8 cellular contexts compared by ENCODE assay signal in genomic region chr19:2945575-2946184, GRCh38. TPM values are rescaled to one million over a fixed set of nuclear protein-coding genes. Genes with fewer than 3 reads are reported as not detected.
DNase-seq lines count a peak whose midpoint lies in the region; ATAC-seq and TF ChIP-seq lines count a peak whose summit lies in the region.

No MANE protein-coding gene starts in this region.

- peak overlapping the region; percentile 78 for H3K27ac ChIP-seq in CD4-positive, alpha-beta T cell (ENCODE audit: low read depth, low read length)
- peak overlapping the region; percentile 87 to 95 (median 92) for H3K27ac ChIP-seq in Peyer's patch
- H3K27ac ChIP-seq in esophagus (ENCODE audit: low read depth in 2 of 2, low read length in 1 of 2) = peak overlapping the region; percentile 97 to 99
- peak overlapping the region; percentile 85 to 88 for H3K27ac ChIP-seq in ovary

- H3K36me3 Mint-ChIP-seq in CD4-positive, alpha-beta T cell (ENCODE audit: low read depth) = peaks cover 19% of the 10 kb centered on the region

- peaks cover 0 to 17% (median 7%) of the 10 kb centered on the region in 4 donors for H3K4me1 ChIP-seq in Peyer's patch
- H3K4me1 ChIP-seq in esophagus (ENCODE audit: control insufficient read depth in 2 of 2, insufficient read depth in 2 of 2, low read length in 1 of 2) = peaks cover 0 to 2% of the 10 kb centered on the region in 2 donors
- peaks cover 9% of the 10 kb centered on the region for H3K4me1 ChIP-seq in ovary (ENCODE audit: insufficient read depth)

- H3K27me3 ChIP-seq in CD4-positive, alpha-beta T cell (ENCODE audit: control insufficient read depth, insufficient read depth, low read length) = no peaks in the 10 kb centered on the region
- H3K27me3 ChIP-seq in Peyer's patch = no peaks in the 10 kb centered on the region
- no peaks in the 10 kb centered on the region for H3K27me3 ChIP-seq in esophagus (ENCODE audit: control insufficient read depth in 1 of 2, insufficient read depth in 2 of 2, low read length in 2 of 2)
- H3K27me3 ChIP-seq in ovary = no peaks in the 10 kb centered on the region

- H3K4me1 Mint-ChIP-seq in CD4-positive, alpha-beta T cell (ENCODE audit: low read depth) = peaks cover 34% of the 10 kb centered on the region

- TF ChIP-seq CTCF in CD4-positive, alpha-beta T cell (IDR thresholded peaks at IDR 0.05) = no peak
- TF ChIP-seq CTCF in Peyer's patch (IDR thresholded peaks at IDR 0.05) (no peak), ovary (IDR thresholded peaks at IDR 0.05) (no peak)

- CTCF ChIA-PET in CD4-positive, alpha-beta T cell (lab: Charles Lee) = interaction anchor here (0.7 kb wide), 1 partner anchor 127 kb away, joined by 3 read pairs; no protein-coding TSS in a partner anchor

- intact Hi-C loops in CD4-positive, alpha-beta T cell (cut with DNase I, micrococcal nuclease) = loop anchor here in 1 of 2 experiments (5.0 kb wide), 1 partner anchor 203 kb away; the partner anchor contains the start of gene SLC39A3
- intact Hi-C loops in ovary (cut with DNase I) = no loop called here

- ATAC-seq in CD4-positive, alpha-beta T cell (ENCODE audit: poor library complexity) = no peak

- peak overlapping the region; percentile 99 for H3K27ac Mint-ChIP-seq in CD4-positive, alpha-beta T cell

- no peaks in the 10 kb centered on the region for H3K36me3 ChIP-seq in Peyer's patch
- H3K36me3 ChIP-seq in esophagus (ENCODE audit: control insufficient read depth in 2 of 2, insufficient read depth in 2 of 2, low read length in 1 of 2) = no peaks in the 10 kb centered on the region
- H3K36me3 ChIP-seq in ovary = no peaks in the 10 kb centered on the region

- H3K4me3 Mint-ChIP-seq in CD4-positive, alpha-beta T cell = peak overlapping the region; percentile 98

- TF ChIP-seq POLR2A in Peyer's patch (IDR thresholded peaks at IDR 0.05) (no peak), ovary (IDR thresholded peaks at IDR 0.05) (no peak), erythroblast (IDR thresholded peaks at IDR 0.05; ENCODE audit: low read length) (no peak)

- no peak for TF ChIP-seq EP300 in ovary (IDR thresholded peaks at IDR 0.05)

- WGBS in esophagus, 2 donors = 41 to 50% methylated on average over 17 of the region's 17 CpGs
- 26 to 30% (median 27%) methylated on average over 17 of the region's 17 CpGs for WGBS in ovary, 3 donors

- no peaks in the 10 kb centered on the region for H3K9me3 ChIP-seq in CD4-positive, alpha-beta T cell (ENCODE audit: control insufficient read depth, low read length)
- H3K9me3 ChIP-seq in Peyer's patch (no peaks in the 10 kb centered on the region), esophagus (ENCODE audit: control insufficient read depth in 2 of 2, insufficient read depth in 1 of 2, low read depth in 1 of 2, low read length in 1 of 2) (no peaks in the 10 kb centered on the region), ovary (no peaks in the 10 kb centered on the region)

- DNase-seq in CD4-positive, alpha-beta T cell = no peak
- DNase-seq in Peyer's patch (no peak), ovary (no peak), NCI-H2029 (lab: John Stamatoyannopoulos, UW) (no peak), erythroblast (lab: John Stamatoyannopoulos, UW) (no peak), NOMO-1 (lab: John Stamatoyannopoulos, UW; ENCODE audit: unreplicated experiment in 2 of 2) (no peak)
- DNase-seq in activated CD8-positive, alpha-beta memory T cell treated with anti-CD3 and anti-CD28 coated beads for 24 hours = no peak

- H3K27me3 Mint-ChIP-seq in CD4-positive, alpha-beta T cell = no peaks in the 10 kb centered on the region

- no peaks in the 10 kb centered on the region for H3K9me3 Mint-ChIP-seq in CD4-positive, alpha-beta T cell

- POLR2A ChIA-PET in CD4-positive, alpha-beta T cell (lab: Charles Lee) = no interaction called here

- H3K4me3 ChIP-seq in Peyer's patch = peak overlapping the region; percentile 72 to 98 (median 87)
- peak overlapping the region; percentile 66 to 91 for H3K4me3 ChIP-seq in esophagus (ENCODE audit: low read depth in 1 of 2, low read length in 2 of 2)
- peak overlapping the region; percentile 57 for H3K4me3 ChIP-seq in ovary

RNA-seq across cellular contexts. Expression of gene ZNF77, which starts 0.9 kb away (rescaled TPM):
- 1 to 10 TPM; 2.0 to 2.4 TPM for total RNA-seq in CD4-positive, alpha-beta T cell
- total RNA-seq in Peyer's patch = 1 to 10 TPM; 3.7 to 7.5 (median 5.6) TPM
- polyA plus RNA-seq in esophagus = 1 to 10 TPM; 2.6 TPM
- total RNA-seq in ovary = 1 to 10 TPM; 3.0 to 7.4 (median 6.1) TPM
- polyA plus RNA-seq in ovary = 1 to 10 TPM; 4.0 to 5.2 TPM

RNA-seq across cellular contexts. Expression of gene TLE6, which starts 31.7 kb away (rescaled TPM):
- not detected for total RNA-seq in CD4-positive, alpha-beta T cell
- total RNA-seq in Peyer's patch (1 to 10 TPM in 2 of 4 donors, not detected in 2; 1.9 to 2.5 TPM), ovary (1 to 10 TPM in 2 of 7 donors, under 1 TPM in 5; 0.41 to 1.2 (median 0.79) TPM)
- polyA plus RNA-seq in esophagus (1 to 10 TPM; 1.1 to 2.6 TPM), ovary (1 to 10 TPM in 1 of 2 donors, under 1 TPM in 1; 0.70 to 1.2 TPM)

RNA-seq across cellular contexts. Expression of gene ZNF57, which starts 45.0 kb away (rescaled TPM):
- under 1 TPM; 0.47 to 0.82 TPM for total RNA-seq in CD4-positive, alpha-beta T cell
- total RNA-seq in Peyer's patch (10 to 100 TPM in 3 of 4 donors, 1 to 10 TPM in 1; 2.5 to 24.1 (median 19.3) TPM), ovary (1 to 10 TPM; 3.7 to 6.5 (median 5.1) TPM)
- polyA plus RNA-seq in esophagus (1 to 10 TPM; 6.8 to 8.1 TPM), ovary (1 to 10 TPM; 4.7 TPM)
